Comparison of ENCODE assay signal across 19 cellular contexts in the genomic region with DNA sequence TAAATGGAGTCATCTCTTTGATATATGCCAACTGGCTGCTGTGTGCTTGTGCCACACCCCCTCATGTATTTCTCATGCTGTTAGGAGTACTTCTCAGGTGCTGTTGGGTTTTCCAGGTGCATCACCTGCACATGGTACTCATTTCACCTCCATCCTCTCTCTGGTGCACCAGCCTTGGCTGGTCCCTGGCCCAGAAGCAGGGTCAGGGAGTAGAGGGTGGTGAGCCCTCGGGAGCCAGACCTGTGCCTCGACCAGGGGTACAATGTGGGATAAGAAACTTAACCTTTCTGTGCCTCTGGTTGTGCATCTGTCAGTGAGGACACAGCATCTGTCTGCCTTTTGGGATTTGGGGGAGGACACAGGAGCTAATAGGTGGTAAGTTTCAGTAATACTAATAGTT. TPM values are rescaled to one million over a fixed set of nuclear protein-coding genes. Genes with fewer than 3 reads are reported as not detected.
DNase-seq lines count a peak whose midpoint lies in the region; ATAC-seq and TF ChIP-seq lines count a peak whose summit lies in the region.
"Had no signal": no experiment of that assay in that cellular context is flagged by ENCODE, and none has a peak within 500 bp of the region (broad histone marks: within the 10 kb centered on the region; RNA-seq: fewer than 3 reads in every experiment).

No MANE protein-coding gene starts in this region.

- H3K9me3 Mint-ChIP-seq in activated T-helper 17 cell treated with anti-CD3 and anti-CD28 coated beads, Interleukin-2, amount 50 U/mL, for 72 hours: no peaks in the 10 kb centered on the region
- H3K9me3 Mint-ChIP-seq in naive thymus-derived CD8-positive, alpha-beta T cell: no peaks in the 10 kb centered on the region
- H3K9me3 Mint-ChIP-seq: CD4-positive, alpha-beta memory T cell had no signal

- peak overlapping the region; percentile 65 for H3K27ac Mint-ChIP-seq in activated T-helper 17 cell treated with anti-CD3 and anti-CD28 coated beads, Interleukin-2, amount 50 U/mL, for 72 hours
- peak overlapping the region in 7 of 10 donors; percentile 9 to 90 (median 73) for H3K27ac Mint-ChIP-seq in naive thymus-derived CD8-positive, alpha-beta T cell

- H3K36me3 ChIP-seq in right atrium auricular region: peaks cover 83% of the 10 kb centered on the region

- TF ChIP-seq CTCF in right atrium auricular region (IDR thresholded peaks at IDR 0.05): no peak

- H3K36me3 Mint-ChIP-seq in activated T-helper 17 cell treated with anti-CD3 and anti-CD28 coated beads, Interleukin-2, amount 50 U/mL, for 72 hours (ENCODE audit: low read depth): peaks cover 100% of the 10 kb centered on the region
- peaks cover 0 to 100% (median 22%) of the 10 kb centered on the region in 3 donors for H3K36me3 Mint-ChIP-seq in naive thymus-derived CD8-positive, alpha-beta T cell

- H3K4me1 ChIP-seq in right atrium auricular region: peaks cover 0 to 48% of the 10 kb centered on the region in 2 donors

- intact Hi-C loops in left ventricle myocardium superior (cut with micrococcal nuclease): no loop called here

- H3K9me3 ChIP-seq in right atrium auricular region: no peaks in the 10 kb centered on the region
- H3K9me3 ChIP-seq: MG63 had no signal

- H3K27me3 ChIP-seq in right atrium auricular region: no peaks in the 10 kb centered on the region
- H3K27me3 ChIP-seq: MG63 had no signal

- no peak overlapping the region for H3K4me3 Mint-ChIP-seq in activated T-helper 17 cell treated with anti-CD3 and anti-CD28 coated beads, Interleukin-2, amount 50 U/mL, for 72 hours
- no peak overlapping the region for H3K4me3 Mint-ChIP-seq in naive thymus-derived CD8-positive, alpha-beta T cell
- H3K4me3 Mint-ChIP-seq: CD4-positive, alpha-beta memory T cell had no signal

- H3K4me1 Mint-ChIP-seq in activated T-helper 17 cell treated with anti-CD3 and anti-CD28 coated beads, Interleukin-2, amount 50 U/mL, for 72 hours: peaks cover 10% of the 10 kb centered on the region
- peaks cover 16 to 36% (median 20%) of the 10 kb centered on the region in 4 donors for H3K4me1 Mint-ChIP-seq in naive thymus-derived CD8-positive, alpha-beta T cell

- POLR2A ChIA-PET in naive thymus-derived CD8-positive, alpha-beta T cell (lab: Charles Lee): no interaction called here

- H3K27ac ChIP-seq in right atrium auricular region: no peak overlapping the region

- H3K27me3 Mint-ChIP-seq in activated T-helper 17 cell treated with anti-CD3 and anti-CD28 coated beads, Interleukin-2, amount 50 U/mL, for 72 hours: no peaks in the 10 kb centered on the region
- no peaks in the 10 kb centered on the region for H3K27me3 Mint-ChIP-seq in naive thymus-derived CD8-positive, alpha-beta T cell
- H3K27me3 Mint-ChIP-seq: CD4-positive, alpha-beta memory T cell had no signal

- no peak for ATAC-seq in left ventricle myocardium superior
- no peak for ATAC-seq in activated T-helper 17 cell treated with anti-CD3 and anti-CD28 coated beads, Interleukin-2, amount 50 U/mL, for 72 hours (replicated peaks)
- ATAC-seq in naive thymus-derived CD8-positive, alpha-beta T cell: no peak
- no peak for ATAC-seq in GM21381 (IDR thresholded peaks at IDR 0.05; ENCODE audit: unreplicated experiment)
- ATAC-seq in GM18873 (IDR thresholded peaks at IDR 0.05; ENCODE audit: low FRiP score, unreplicated experiment): no peak

- no peak overlapping the region for H3K4me3 ChIP-seq in right atrium auricular region
- H3K4me3 ChIP-seq: MG63 had no signal

- DNase-seq in right atrium auricular region (ENCODE audit: low spot score) (peak; percentile 21), left ventricle myocardium superior (no peak), SKM-1 treated with dmso at 0.1 percent for 144 hours (lab: John Stamatoyannopoulos, UW; ENCODE audit: unreplicated experiment) (no peak)
- DNase-seq in naive thymus-derived CD8-positive, alpha-beta T cell: no peak
- DNase-seq: CD4-positive, alpha-beta memory T cell; DMS79 treated with DMSO at 0.1 percent for 48 hours; HCEC 1CT; IMR-90; Karpas-422; MG63; NCI-H1092 treated with DMSO at 0.1 percent for 48 hours; NCI-H187 treated with DMSO at 0.1 percent for 48 hours; NCI-H446; NCI-H748 treated with DMSO at 0.1 percent for 48 hours; RPMI8226; SIG-M5 had no signal

RNA-seq across cellular contexts. Expression of gene SECISBP2, which starts 38.5 kb away (rescaled TPM):
- total RNA-seq in right atrium auricular region (10 to 100 TPM; 15.0 to 19.9 TPM), left ventricle myocardium superior (15.7 TPM)
- total RNA-seq in activated T-helper 17 cell treated with anti-CD3 and anti-CD28 coated beads, Interleukin-2, amount 50 U/mL, for 72 hours: 10 to 100 TPM; 33.1 to 40.1 TPM
- total RNA-seq in naive thymus-derived CD8-positive, alpha-beta T cell: 100 to 1,000 TPM; 105 to 112 TPM
- 10 to 100 TPM; 19.6 to 27.9 (median 21.2) TPM for polyA plus RNA-seq in naive thymus-derived CD8-positive, alpha-beta T cell

RNA-seq across cellular contexts. Expression of gene CKS2, which starts 45.8 kb away (rescaled TPM):
- total RNA-seq in right atrium auricular region (10 to 100 TPM in 1 of 2 donors, 1 to 10 TPM in 1; 7.4 to 10.6 TPM), left ventricle myocardium superior (11.2 TPM)
- total RNA-seq in activated T-helper 17 cell treated with anti-CD3 and anti-CD28 coated beads, Interleukin-2, amount 50 U/mL, for 72 hours: 100 to 1,000 TPM; 179 to 230 TPM
- total RNA-seq in naive thymus-derived CD8-positive, alpha-beta T cell: 1 to 10 TPM; 4.8 to 5.3 TPM
- 10 to 100 TPM in 1 of 3 donors, 1 to 10 TPM in 2; 7.0 to 13.6 (median 7.8) TPM for polyA plus RNA-seq in naive thymus-derived CD8-positive, alpha-beta T cell

Comparison
In these comparisons a context has a peak if more than half of its experiments do, and no peak if none do; other contexts are left out.
1. RNA of gene CKS2, which starts 45.8 kb away (total RNA-seq): 179 to 230 TPM in activated T-helper 17 cell treated with anti-CD3 and anti-CD28 coated beads, Interleukin-2, amount 50 U/mL, for 72 hours; 11.2 TPM in left ventricle myocardium superior (single experiment), 7.4 to 10.6 TPM in right atrium auricular region and 4.8 to 5.3 TPM in naive thymus-derived CD8-positive, alpha-beta T cell; every median in the first group is over 10 times any median in the second.